8 cellular contexts compared by ENCODE assay signal in the genomic region with DNA sequence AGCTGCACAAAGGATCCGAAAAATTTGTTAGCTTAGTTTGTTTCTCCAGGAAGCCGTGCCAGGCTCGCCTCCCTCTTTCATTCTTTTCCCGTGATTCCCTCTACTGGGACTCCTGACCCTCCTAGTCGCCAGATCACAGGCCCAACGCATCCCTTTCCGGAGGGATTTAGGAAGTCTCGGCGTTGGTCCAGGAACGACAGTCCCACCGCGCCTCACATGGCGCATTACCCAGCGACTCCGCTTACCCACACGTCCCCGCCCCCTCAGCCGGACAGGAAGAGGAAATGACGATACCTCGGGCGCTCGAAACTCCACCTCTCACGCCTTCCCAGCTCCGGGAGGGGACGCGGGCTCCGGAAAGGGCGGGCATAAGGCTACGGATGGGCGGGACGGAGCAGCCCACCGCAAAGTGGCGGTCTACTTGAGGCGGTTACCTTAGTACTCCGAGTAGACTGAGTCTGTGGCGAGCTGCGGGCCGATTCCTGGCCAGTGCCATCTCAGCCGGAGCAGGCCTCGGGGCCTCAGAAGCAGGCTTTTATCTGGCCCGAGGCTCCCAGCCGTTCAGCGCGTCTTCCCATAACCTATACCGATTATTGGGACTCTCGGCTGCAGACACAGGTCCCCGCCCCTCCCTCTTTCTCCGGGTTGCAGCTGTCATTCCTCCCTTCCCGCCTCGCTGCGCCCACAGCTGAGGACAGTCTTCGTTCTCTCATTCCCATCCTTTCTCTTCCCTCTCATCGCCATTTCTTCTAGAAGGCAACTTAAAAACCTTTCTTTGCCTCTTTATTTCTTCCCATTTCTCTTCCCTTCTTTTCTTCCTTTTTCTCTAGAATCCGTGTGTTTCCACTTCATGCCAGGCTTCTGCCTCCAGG. TPM values are rescaled to one million over a fixed set of nuclear protein-coding genes. Genes with fewer than 3 reads are reported as not detected.
DNase-seq lines count a peak whose midpoint lies in the region; TF ChIP-seq lines count a peak whose summit lies in the region.

A gene with protein sequence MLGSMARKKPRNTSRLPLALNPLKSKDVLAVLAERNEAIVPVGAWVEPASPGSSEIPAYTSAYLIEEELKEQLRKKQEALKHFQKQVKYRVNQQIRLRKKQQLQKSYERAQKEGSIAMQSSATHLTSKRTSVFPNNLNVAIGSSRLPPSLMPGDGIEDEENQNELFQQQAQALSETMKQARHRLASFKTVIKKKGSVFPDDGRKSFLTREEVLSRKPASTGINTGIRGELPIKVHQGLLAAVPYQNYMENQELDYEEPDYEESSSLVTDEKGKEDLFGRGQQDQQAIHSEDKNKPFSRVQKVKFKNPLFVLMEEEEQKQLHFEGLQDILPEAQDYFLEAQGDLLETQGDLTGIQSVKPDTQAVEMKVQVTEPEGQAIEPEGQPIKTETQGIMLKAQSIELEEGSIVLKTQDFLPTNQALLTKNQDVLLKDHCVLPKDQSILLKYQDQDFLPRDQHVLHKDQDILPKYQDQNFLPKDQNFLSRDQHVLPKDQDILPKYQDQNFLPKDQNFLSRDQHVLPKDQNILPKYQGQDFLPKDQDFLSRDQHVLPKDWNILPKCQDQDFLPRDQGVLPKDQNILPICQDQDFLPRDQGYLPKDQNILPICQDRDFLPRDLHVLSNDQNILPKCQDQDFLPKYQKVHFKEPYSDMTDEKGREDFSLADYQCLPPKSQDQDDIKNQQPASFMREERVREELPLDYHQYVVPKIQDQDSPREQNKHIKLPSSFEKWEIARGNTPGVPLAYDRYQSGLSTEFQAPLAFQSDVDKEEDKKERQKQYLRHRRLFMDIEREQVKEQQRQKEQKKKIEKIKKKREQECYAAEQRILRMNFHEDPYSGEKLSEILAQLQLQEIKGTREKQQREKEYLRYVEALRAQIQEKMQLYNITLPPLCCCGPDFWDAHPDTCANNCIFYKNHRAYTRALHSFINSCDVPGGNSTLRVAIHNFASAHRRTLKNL (plus strand): TSS at position 450 of the 872 bp plus-strand sequence. CDS start 531 bp downstream, outside the sequence.

- no peaks in the 10 kb centered on the region for H3K27me3 Mint-ChIP-seq in activated naive CD4-positive, alpha-beta T cell treated with anti-CD3 and anti-CD28 coated beads, Interleukin-2, amount 10 ng/mL, durations not matched to agents 7 days and 5 days

- H3K4me1 ChIP-seq in SJSA1 (replicated peaks) (peaks cover 8% of the 10 kb centered on the region), testis (peaks cover 3% of the 10 kb centered on the region)

- POLR2A ChIA-PET in HEK293T (lab: Yijun Ruan, JAX): interaction anchor here (0.8 to 3.0 kb wide), 18 partner anchors 10 to 392 kb away, joined by 3 to 23 read pairs (median 4); partner anchors contain the start of genes HEPACAM, PKNOX2 and TMEM218

- H3K9me3 Mint-ChIP-seq in activated naive CD4-positive, alpha-beta T cell treated with anti-CD3 and anti-CD28 coated beads, Interleukin-2, amount 10 ng/mL, durations not matched to agents 7 days and 5 days: peaks cover 4% of the 10 kb centered on the region

- no peaks in the 10 kb centered on the region for H3K36me3 ChIP-seq in SJSA1
- H3K36me3 ChIP-seq in testis (ENCODE audit: low read depth, missing control alignments): no peaks in the 10 kb centered on the region

- WGBS in testis, 2 donors: 0% methylated on average over 35 to 52 of the region's 54 CpGs

- H3K9me3 ChIP-seq in SJSA1 (replicated peaks) (no peaks in the 10 kb centered on the region), testis (no peaks in the 10 kb centered on the region)

- H3K27me3 ChIP-seq in SJSA1 (replicated peaks) (no peaks in the 10 kb centered on the region), testis (no peaks in the 10 kb centered on the region)

- peak; percentile 97 for DNase-seq in GM03348 (ENCODE audit: low spot score)
- DNase-seq in HEK293T (ENCODE audit: extremely low spot score): peak; percentile 95
- DNase-seq in MV-4-11 (lab: John Stamatoyannopoulos, UW): peak; percentile 96
- DNase-seq in SJSA1 (ENCODE audit: low read depth in 1 of 2, low spot score in 2 of 2): peak; percentile 89 to 95
- peak; percentile 97 for DNase-seq in activated naive CD4-positive, alpha-beta T cell treated with anti-CD3 and anti-CD28 coated beads, Interleukin-2, amount 10 ng/mL, durations not matched to agents 7 days and 5 days
- DNase-seq in glomerular endothelial cell (ENCODE audit: extremely low read depth, low read depth, low spot score): peak; percentile 72
- DNase-seq in occipital lobe (lab: John Stamatoyannopoulos, UW): peak; percentile 97
- peak; percentile 99 for DNase-seq in testis

- H3K4me3 Mint-ChIP-seq in activated naive CD4-positive, alpha-beta T cell treated with anti-CD3 and anti-CD28 coated beads, Interleukin-2, amount 10 ng/mL, durations not matched to agents 7 days and 5 days: no peak within 1 kb of the TSS

- intact Hi-C loops in testis (cut with DNase I; ENCODE audit: low total_unique reads): no loop called here

- TF ChIP-seq POLR2A in testis (IDR thresholded peaks at IDR 0.05): peak; percentile 90

- H3K27ac Mint-ChIP-seq in activated naive CD4-positive, alpha-beta T cell treated with anti-CD3 and anti-CD28 coated beads, Interleukin-2, amount 10 ng/mL, durations not matched to agents 7 days and 5 days: no peak within 1 kb of the TSS

- H3K4me3 ChIP-seq in SJSA1 (peak within 1 kb of the TSS; percentile 54), testis (peak within 1 kb of the TSS; percentile 62 to 79)

- no peak for TF ChIP-seq CTCF in testis (IDR thresholded peaks at IDR 0.05)

- H3K4me1 Mint-ChIP-seq in activated naive CD4-positive, alpha-beta T cell treated with anti-CD3 and anti-CD28 coated beads, Interleukin-2, amount 10 ng/mL, durations not matched to agents 7 days and 5 days: peaks cover 16% of the 10 kb centered on the region

- peaks cover 18% of the 10 kb centered on the region for H3K36me3 Mint-ChIP-seq in activated naive CD4-positive, alpha-beta T cell treated with anti-CD3 and anti-CD28 coated beads, Interleukin-2, amount 10 ng/mL, durations not matched to agents 7 days and 5 days

- H3K27ac ChIP-seq in SJSA1 (peak within 1 kb of the TSS; percentile 79), testis (peak within 1 kb of the TSS; percentile 63 to 76)

- CTCF ChIA-PET in HEK293T (lab: Yijun Ruan, JAX): interaction anchor here (1.0 kb wide), 1 partner anchor 78 kb away, joined by 3 read pairs; no protein-coding TSS in a partner anchor
- CTCF ChIA-PET in activated naive CD4-positive, alpha-beta T cell treated with anti-CD3 and anti-CD28 coated beads, Interleukin-2, amount 10 ng/mL, durations not matched to agents 7 days and 5 days (lab: Charles Lee): interaction anchor here (0.6 to 1.9 kb wide), 7 partner anchors 18 to 394 kb away, joined by 3 to 8 read pairs (median 4); partner anchors contain the start of gene HEPACAM

TF ChIP-seq in HEK293T, 16 proteins besides CTCF, POLR2A, EP300 and RAD21:
- TF ChIP-seq L3MBTL2 (conservative IDR thresholded peaks at IDR 0.05): peak; percentile 91
- no peak for TF ChIP-seq FOXK2 (IDR thresholded peaks at IDR 0.05)
- TF ChIP-seq, protein P1, sequence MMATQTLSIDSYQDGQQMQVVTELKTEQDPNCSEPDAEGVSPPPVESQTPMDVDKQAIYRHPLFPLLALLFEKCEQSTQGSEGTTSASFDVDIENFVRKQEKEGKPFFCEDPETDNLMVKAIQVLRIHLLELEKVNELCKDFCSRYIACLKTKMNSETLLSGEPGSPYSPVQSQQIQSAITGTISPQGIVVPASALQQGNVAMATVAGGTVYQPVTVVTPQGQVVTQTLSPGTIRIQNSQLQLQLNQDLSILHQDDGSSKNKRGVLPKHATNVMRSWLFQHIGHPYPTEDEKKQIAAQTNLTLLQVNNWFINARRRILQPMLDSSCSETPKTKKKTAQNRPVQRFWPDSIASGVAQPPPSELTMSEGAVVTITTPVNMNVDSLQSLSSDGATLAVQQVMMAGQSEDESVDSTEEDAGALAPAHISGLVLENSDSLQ (IDR thresholded peaks at IDR 0.05): peak; percentile 64
- peak; percentile 39; the same call in 1 of the 2 replicates for TF ChIP-seq ELF4 (IDR thresholded peaks at IDR 0.05)

RNA-seq across cellular contexts. Expression of the gene that starts here (rescaled TPM):
- 2.2 and 2.7 TPM in 2 replicates for total RNA-seq in SJSA1 (2014; rRNA removed; shearing (Covaris generic))
- total RNA-seq in glomerular endothelial cell (2.0 and 2.5 TPM in 2 replicates), occipital lobe (2.5 TPM), testis (10 to 100 TPM; 14.9 to 15.1 TPM)
- polyA plus RNA-seq in testis (ENCODE audit: insufficient read depth, low read depth, low replicate concordance): 8.0 TPM

Comparison
In these comparisons a context has a peak if more than half of its experiments do, and no peak if none do; other contexts are left out.
1. Peak in every context shown above with its lines: DNase-seq, H3K4me3 ChIP-seq and H3K27ac ChIP-seq.